In the genomic region with DNA sequence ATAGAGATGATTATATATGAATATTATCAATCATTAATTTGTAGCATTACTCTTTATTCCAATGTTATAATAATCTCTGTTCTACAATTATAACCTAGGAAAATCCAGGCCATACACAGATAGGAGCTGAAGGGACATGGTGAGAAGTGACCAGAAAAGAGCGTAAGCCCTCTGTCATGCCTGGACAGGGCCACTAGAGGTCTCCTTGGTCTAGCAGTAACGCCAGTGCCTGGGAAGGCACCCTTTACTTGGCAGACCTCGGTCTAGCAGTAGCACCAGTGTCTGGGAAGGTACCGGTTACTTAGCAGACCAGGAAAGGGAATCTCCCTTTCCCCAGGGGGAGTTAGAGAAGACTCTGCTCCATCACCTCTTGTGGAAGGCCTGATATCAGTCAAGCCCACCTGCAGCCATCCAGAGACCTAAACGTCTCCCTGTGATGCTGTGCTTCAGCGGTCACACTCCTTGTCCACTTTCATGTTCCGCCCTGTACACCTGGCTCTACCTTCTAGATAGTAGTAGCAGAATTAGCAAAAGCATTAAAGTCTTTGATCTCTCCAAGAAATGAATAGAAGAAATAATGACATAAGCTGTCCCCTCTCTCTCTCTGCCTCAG, we compare ENCODE assay signal across 8 cellular contexts.
DNase-seq lines count a peak whose midpoint lies in the region; ATAC-seq, FAIRE-seq and TF ChIP-seq lines count a peak whose summit lies in the region.

No MANE protein-coding gene starts in this region.

- H3K27ac ChIP-seq in endothelial cell of umbilical vein (ENCODE audit: insufficient read depth, low read depth, low read length) (no peak overlapping the region), osteoblast (ENCODE audit: low read depth, low read length) (no peak overlapping the region)

- no peaks in the 10 kb centered on the region for H4K20me1 ChIP-seq in endothelial cell of umbilical vein (replicated peaks; ENCODE audit: control insufficient read depth, extremely low read depth, insufficient read depth, low read length)
- H4K20me1 ChIP-seq in osteoblast (ENCODE audit: insufficient read depth, low read length) = no peaks in the 10 kb centered on the region

- no peaks in the 10 kb centered on the region for H3K9me1 ChIP-seq in endothelial cell of umbilical vein (replicated peaks; ENCODE audit: control insufficient read depth, extremely low read depth, insufficient read depth, low read length)

- H3K27me3 ChIP-seq in endothelial cell of umbilical vein (ENCODE audit: control insufficient read depth in 2 of 2, insufficient read depth in 2 of 2, low read length in 2 of 2) (no peaks in the 10 kb centered on the region), osteoblast (ENCODE audit: insufficient read depth, low read length) (no peaks in the 10 kb centered on the region)

- TF ChIP-seq CTCF in endothelial cell of umbilical vein (IDR thresholded peaks at IDR 0.05; ENCODE audit: extremely low read depth in 1 of 2, insufficient read depth in 1 of 2, low read depth in 1 of 2, low read length in 2 of 2) (peak; percentile 47 to 75), osteoblast (IDR thresholded peaks at IDR 0.05; ENCODE audit: extremely low read depth, low read depth, low read length) (peak; percentile 42)

- no TSS peak for BruUV-seq in endothelial cell of umbilical vein (replicated peaks; lab: Mats Ljungman, UMichigan)

- no peak overlapping the region for H3K4me2 ChIP-seq in endothelial cell of umbilical vein (ENCODE audit: insufficient read depth, low read length)
- no peak overlapping the region for H3K4me2 ChIP-seq in osteoblast (ENCODE audit: insufficient read depth, low read length)

- H3K4me3 ChIP-seq in endothelial cell of umbilical vein (replicated peaks in 1 of 3; ENCODE audit: insufficient read depth in 1 of 3, low read depth in 1 of 3, low read length in 3 of 3) (no peak overlapping the region), osteoblast (ENCODE audit: insufficient read depth, low read length) (no peak overlapping the region)

- H3K9me3 ChIP-seq in endothelial cell of umbilical vein (replicated peaks; ENCODE audit: control insufficient read depth, insufficient read depth, low read length) (no peaks in the 10 kb centered on the region), osteoblast (ENCODE audit: low read depth, low read length) (no peaks in the 10 kb centered on the region)

- H3K4me1 ChIP-seq in endothelial cell of umbilical vein (ENCODE audit: control insufficient read depth, extremely low read depth, insufficient read depth, low read length) (no peaks in the 10 kb centered on the region), osteoblast (ENCODE audit: insufficient read depth, low read length) (no peaks in the 10 kb centered on the region)

- H3K36me3 ChIP-seq in endothelial cell of umbilical vein (ENCODE audit: control insufficient read depth in 2 of 2, extremely low read depth in 1 of 2, insufficient read depth in 2 of 2, low read length in 2 of 2) (no peaks in the 10 kb centered on the region), osteoblast (ENCODE audit: insufficient read depth, low read length) (no peaks in the 10 kb centered on the region)

- intact Hi-C loops in endothelial cell of umbilical vein (cut with micrococcal nuclease) = loop anchor here (1.0 kb wide), 2 partner anchors 447 to 965 kb away; a partner anchor contains a TSS

- ATAC-seq in GM19463 (IDR thresholded peaks at IDR 0.05; ENCODE audit: unreplicated experiment) (peak; percentile 99), HG03342 (IDR thresholded peaks at IDR 0.05; ENCODE audit: unreplicated experiment) (peak; percentile 100)

- no peak for TF ChIP-seq POLR2A in endothelial cell of umbilical vein (IDR thresholded peaks at IDR 0.05; ENCODE audit: low read depth, low read length)

- POLR2A ChIA-PET in endothelial cell of umbilical vein (lab: Charles Lee) = no interaction called here

- peak; percentile 4 for FAIRE-seq in RCC 7860 (lab: Jason Lieb, UNC)
- no peak for FAIRE-seq in endothelial cell of umbilical vein (lab: Jason Lieb, UNC)

- H3K9ac ChIP-seq in endothelial cell of umbilical vein (replicated peaks; ENCODE audit: extremely low read depth, insufficient read depth, low read length) = no peak overlapping the region

- peak; percentile 9 for DNase-seq in GF-D8 (lab: John Stamatoyannopoulos, UW)
- peak; percentile 22 for DNase-seq in RCC 7860 (ENCODE audit: low spot score)
- peak; percentile 47 for DNase-seq in endothelial cell of umbilical vein (ENCODE audit: low read depth, low spot score)
- DNase-seq in osteoblast (ENCODE audit: insufficient read length, low spot score, missing footprints) = peak; percentile 32
- no peak for DNase-seq in activated CD4-positive, CD25-positive, alpha-beta regulatory T cell treated with anti-CD3 and anti-CD28 coated beads, Interleukin-2, amount 50 U/mL, for 72 hours
- no peak for DNase-seq in NCI-H2081 treated with DMSO at 0.1 percent for 48 hours (lab: John Stamatoyannopoulos, UW)

- CTCF ChIA-PET in endothelial cell of umbilical vein (lab: Charles Lee) = interaction anchor here (0.6 to 3.7 kb wide), 13 partner anchors 12 to 1223 kb away, joined by 3 to 29 read pairs (median 4); a partner anchor contains a TSS

- no peaks in the 10 kb centered on the region for H3K79me2 ChIP-seq in endothelial cell of umbilical vein (ENCODE audit: control insufficient read depth, insufficient read depth, low read length)
- H3K79me2 ChIP-seq in osteoblast (ENCODE audit: insufficient read depth, low read length) = no peaks in the 10 kb centered on the region

- H2AFZ ChIP-seq in endothelial cell of umbilical vein (ENCODE audit: low read depth, low read length) (no peak overlapping the region), osteoblast (ENCODE audit: low read length) (no peak overlapping the region)

- dilution Hi-C loops in endothelial cell of umbilical vein (cut with MboI; ENCODE audit: extremely low pct_ligation_motif_present, low sequenced_read_pairs) = no loop called here

TF ChIP-seq in endothelial cell of umbilical vein, 7 proteins besides CTCF, POLR2A, EP300 and RAD21:
- TF ChIP-seq POLR2AphosphoS5 (IDR thresholded peaks at IDR 0.05; ENCODE audit: insufficient read depth, low read depth, low read length) (no peak), JUN (IDR thresholded peaks at IDR 0.05; ENCODE audit: borderline replicate concordance, insufficient read depth, insufficient read length, low read depth) (no peak)
TF ChIP-seq in endothelial cell of umbilical vein: peak in this region for 0.

Comparison
In these comparisons a context has a peak if more than half of its experiments do, and no peak if none do; other contexts are left out.
1. DNase-seq: peak in GF-D8 (single experiment), RCC 7860 (single experiment), endothelial cell of umbilical vein (single experiment) and osteoblast (single experiment); none in activated CD4-positive, CD25-positive, alpha-beta regulatory T cell treated with anti-CD3 and anti-CD28 coated beads, Interleukin-2, amount 50 U/mL, for 72 hours (single experiment) and NCI-H2081 treated with DMSO at 0.1 percent for 48 hours (single experiment).